ENCODE assay signal across 14 cellular contexts in the genomic region with DNA sequence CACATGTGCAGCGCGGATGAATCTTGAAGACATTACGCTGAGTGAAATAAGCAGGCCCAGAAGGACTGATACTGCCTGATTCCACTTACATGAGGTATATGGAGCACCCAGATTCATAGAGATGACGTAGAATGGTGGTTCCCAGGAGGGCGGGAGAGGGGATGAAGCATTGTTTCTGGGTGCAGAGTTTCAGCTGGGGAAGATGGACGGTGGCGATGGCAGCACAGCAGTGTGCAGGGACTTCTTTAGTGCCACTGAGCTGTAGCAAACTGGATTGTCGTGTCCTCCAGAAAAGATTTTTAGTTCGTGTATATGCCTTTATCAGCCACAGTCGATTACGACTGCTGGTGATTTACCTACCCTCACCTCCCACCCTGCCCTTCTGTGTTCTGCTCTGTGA. TPM values are rescaled to one million over a fixed set of nuclear protein-coding genes. Genes with fewer than 3 reads are reported as not detected.
DNase-seq lines count a peak whose midpoint lies in the region; ATAC-seq, FAIRE-seq and TF ChIP-seq lines count a peak whose summit lies in the region.
"Had no signal": no experiment of that assay in that cellular context is flagged by ENCODE, and none has a peak within 500 bp of the region (broad histone marks: within the 10 kb centered on the region; RNA-seq: fewer than 3 reads in every experiment).

No MANE protein-coding gene starts in this region.

- CTCF ChIA-PET in WTC11 (lab: Charles Lee) = interaction anchor here (2.1 kb wide), 1 partner anchor 31 kb away, joined by 8 read pairs; a partner anchor contains a TSS
- CTCF ChIA-PET in H1 (lab: Charles Lee; ENCODE audit: partially characterized antibody) = interaction anchor here (1.3 to 2.1 kb wide), 4 partner anchors 9 to 344 kb away, joined by 4 to 16 read pairs (median 4); a partner anchor contains a TSS

- H3K36me3 Mint-ChIP-seq in WTC11 = peaks cover 65% of the 10 kb centered on the region
- H3K36me3 Mint-ChIP-seq in T-helper 2 cell treated with Interferon-gamma antibody and Interleukin-4, amounts not matched to agents 5 μg/mL and 100 μg/mL, for 36 hours (ENCODE audit: low read depth) = peaks cover 35% of the 10 kb centered on the region

- H2AK5ac ChIP-seq in H1 (ENCODE audit: low read depth, low read length) (no peak overlapping the region), neuronal stem cell (ENCODE audit: low read depth, low read length) (no peak overlapping the region)

- no peak for ATAC-seq in WTC11

- H3K14ac ChIP-seq in H1 (ENCODE audit: insufficient read length) (no peak overlapping the region), neuronal stem cell (ENCODE audit: low read length) (no peak overlapping the region)

- H3K79me1 ChIP-seq in H1 (ENCODE audit: low read depth, low read length) = no peaks in the 10 kb centered on the region
- no peaks in the 10 kb centered on the region for H3K79me1 ChIP-seq in neuronal stem cell (ENCODE audit: low read depth, low read length)

- no peak overlapping the region for H2BK12ac ChIP-seq in H1 (ENCODE audit: low read depth, low read length)
- no peak overlapping the region for H2BK12ac ChIP-seq in neuronal stem cell (ENCODE audit: low read length)

- FAIRE-seq in GM12891 (lab: Jason Lieb, UNC) = peak; percentile 38
- FAIRE-seq in H1 (lab: Jason Lieb, UNC) = no peak
- no peak for FAIRE-seq in RCC 7860 (lab: Jason Lieb, UNC)
- FAIRE-seq: H54 had no signal

- H4K8ac ChIP-seq in H1 (ENCODE audit: extremely low read depth, insufficient read depth, low read length) = no peak overlapping the region
- H4K8ac ChIP-seq in neuronal stem cell (ENCODE audit: low read depth, low read length) = no peak overlapping the region

- no peak for TF ChIP-seq EP300 in H1 (IDR thresholded peaks at IDR 0.05; ENCODE audit: borderline replicate concordance in 1 of 2, low read depth in 2 of 2, low read length in 2 of 2)

- H3K4me3 ChIP-seq in H1 (ENCODE audit: extremely low read depth in 1 of 4, insufficient read depth in 2 of 4, low read depth in 3 of 4, low read length in 4 of 4) = no peak overlapping the region
- no peak overlapping the region for H3K4me3 ChIP-seq in neuronal stem cell (ENCODE audit: low read length in 2 of 2)
- H3K4me3 ChIP-seq: BLaER1 treated with 17β-estradiol and CSF1 and Interleukin-3, amounts not matched to agents 10 nM and 100 nM had no signal

- H2BK20ac ChIP-seq in H1 (ENCODE audit: low read length) = no peak overlapping the region

- peak; percentile 59; the same call in 1 of the 2 replicates for TF ChIP-seq POLR2A in GM12891 (IDR thresholded peaks at IDR 0.05; ENCODE audit: low read depth, low read length)
- TF ChIP-seq POLR2A in H1 (IDR thresholded peaks at IDR 0.05; ENCODE audit: control extremely low read depth in 1 of 2, low read depth in 2 of 2, low read length in 2 of 2) = peak in 1 of 2 experiments; percentile 65; a peak in 1 of 3 replicates

- no peak overlapping the region for H2BK120ac ChIP-seq in H1 (replicated peaks; ENCODE audit: low read depth, low read length)
- no peak overlapping the region for H2BK120ac ChIP-seq in neuronal stem cell (ENCODE audit: low read depth, low read length)

- WGBS in H1 (ENCODE audit: extremely low coverage in 1 of 2, insufficient coverage in 1 of 2, insufficient read length in 1 of 2, insufficient replicate concordance in 2 of 2, low coverage in 1 of 2, low lambda C conversion rate in 2 of 2, missing lambda C conversion rate in 1 of 2), 2 experiments = 92% methylated on average over 11 of the region's 11 CpGs; no CpG with 5 or more reads in 1 of the 2 experiments
- no CpG with 5 or more reads among the region's 11 CpGs for WGBS in neuronal stem cell (ENCODE audit: extremely low coverage in 2 of 2, insufficient read length in 2 of 2, insufficient replicate concordance in 1 of 2), 2 donors

- H3K4me3 Mint-ChIP-seq in WTC11 = no peak overlapping the region
- no peak overlapping the region for H3K4me3 Mint-ChIP-seq in T-helper 2 cell treated with Interferon-gamma antibody and Interleukin-4, amounts not matched to agents 5 μg/mL and 100 μg/mL, for 36 hours
- H3K4me3 Mint-ChIP-seq: CD4-positive, CD25-positive, alpha-beta regulatory T cell had no signal

- no peaks in the 10 kb centered on the region for H4K20me1 ChIP-seq in H1 (replicated peaks in 1 of 2; ENCODE audit: control insufficient read depth in 1 of 2, insufficient read depth in 2 of 2, low read length in 2 of 2)

- no peak overlapping the region for H3K9ac ChIP-seq in H1 (replicated peaks in 1 of 4; ENCODE audit: extremely low read depth in 1 of 4, low read depth in 3 of 4, low read length in 3 of 4)
- no peak overlapping the region for H3K9ac ChIP-seq in neuronal stem cell (ENCODE audit: low read depth, low read length, poor library complexity)
- H3K9ac ChIP-seq: BLaER1 treated with 17β-estradiol and CSF1 and Interleukin-3, amounts not matched to agents 10 nM and 100 nM had no signal

- H2AFZ ChIP-seq in H1 (ENCODE audit: low read length) (no peak overlapping the region), neuronal stem cell (ENCODE audit: low read length) (no peak overlapping the region)

- no peak overlapping the region for H3K4ac ChIP-seq in H1 (replicated peaks; ENCODE audit: insufficient read length, low read depth, low read length)
- H3K4ac ChIP-seq in neuronal stem cell (ENCODE audit: low read length) = no peak overlapping the region

- no peak overlapping the region for H3K27ac ChIP-seq in H1 (ENCODE audit: low read depth, low read length)
- H3K27ac ChIP-seq in neuronal stem cell (replicated peaks; ENCODE audit: low read length) = no peak overlapping the region
- H3K27ac ChIP-seq: BLaER1 treated with 17β-estradiol and CSF1 and Interleukin-3, amounts not matched to agents 10 nM and 100 nM had no signal

- DNase-seq in GM12891 (ENCODE audit: insufficient read length, low spot score) (no peak), WTC11 (ENCODE audit: low spot score) (no peak), H1 (ENCODE audit: low read depth in 1 of 2, low spot score in 2 of 2) (no peak), neuronal stem cell (ENCODE audit: low spot score) (no peak), RPMI8226 (no peak), RCC 7860 (ENCODE audit: low spot score) (no peak)
- no peak for DNase-seq in T-helper 2 cell treated with Interferon-gamma antibody and Interleukin-4, amounts not matched to agents 5 μg/mL and 100 μg/mL, for 36 hours (ENCODE audit: low spot score)
- DNase-seq: ACHN; CD4-positive, CD25-positive, alpha-beta regulatory T cell; DMS 273 treated with DMSO at 0.1 percent for 48 hours; IMR-90; KG1 had no signal

- no peaks in the 10 kb centered on the region for H3K23me2 ChIP-seq in H1 (ENCODE audit: low read depth, low read length)

- H3K36me3 ChIP-seq in H1 (ENCODE audit: control insufficient read depth in 2 of 4, insufficient read depth in 4 of 4, low read length in 3 of 4) (peaks cover 12 to 57% (median 46%) of the 10 kb centered on the region in 4 experiments), neuronal stem cell (replicated peaks in 1 of 2; ENCODE audit: control insufficient read depth in 2 of 2, insufficient read depth in 2 of 2, low read length in 2 of 2) (peaks cover 19 to 61% of the 10 kb centered on the region in 2 donors)

- POLR2A ChIA-PET in WTC11 (lab: Charles Lee) (no interaction called here), H1 (lab: Charles Lee; ENCODE audit: partially characterized antibody) (interaction anchor here (1.5 to 2.1 kb wide), 3 partner anchors 10 to 24 kb away, joined by 4 to 7 read pairs (median 6); no protein-coding TSS in a partner anchor)

- H3K9me3 Mint-ChIP-seq in WTC11 = no peaks in the 10 kb centered on the region
- no peaks in the 10 kb centered on the region for H3K9me3 Mint-ChIP-seq in T-helper 2 cell treated with Interferon-gamma antibody and Interleukin-4, amounts not matched to agents 5 μg/mL and 100 μg/mL, for 36 hours

- H3K4me1 ChIP-seq in H1 (replicated peaks in 1 of 4; ENCODE audit: control insufficient read depth in 3 of 4, insufficient read depth in 4 of 4, low read length in 3 of 4) = peaks cover 0 to 2% (median 0%) of the 10 kb centered on the region in 4 experiments; a peak in 1 of 7 replicates
- no peaks in the 10 kb centered on the region for H3K4me1 ChIP-seq in neuronal stem cell (ENCODE audit: control insufficient read depth in 2 of 2, insufficient read depth in 1 of 2, low read depth in 1 of 2, low read length in 2 of 2)
- H3K4me1 ChIP-seq: BLaER1 treated with 17β-estradiol and CSF1 and Interleukin-3, amounts not matched to agents 10 nM and 100 nM had no signal

- H3K9me3 ChIP-seq in H1 (ENCODE audit: insufficient read depth in 2 of 2, low read depth in 1 of 2, low read length in 1 of 2) (no peaks in the 10 kb centered on the region), neuronal stem cell (replicated peaks in 1 of 2; ENCODE audit: control insufficient read depth in 2 of 2, insufficient read depth in 1 of 2, low read depth in 1 of 2, low read length in 2 of 2) (no peaks in the 10 kb centered on the region)
- H3K9me3 ChIP-seq: BLaER1 treated with 17β-estradiol and CSF1 and Interleukin-3, amounts not matched to agents 10 nM and 100 nM had no signal

- peak overlapping the region; percentile 50 for H3K27ac Mint-ChIP-seq in WTC11
- H3K27ac Mint-ChIP-seq in T-helper 2 cell treated with Interferon-gamma antibody and Interleukin-4, amounts not matched to agents 5 μg/mL and 100 μg/mL, for 36 hours = no peak overlapping the region

- no peak overlapping the region for H2BK15ac ChIP-seq in H1 (ENCODE audit: low read length)
- no peak overlapping the region for H2BK15ac ChIP-seq in neuronal stem cell (ENCODE audit: low read length)

- H3K23ac ChIP-seq in H1 (ENCODE audit: insufficient read length) (no peak overlapping the region), neuronal stem cell (ENCODE audit: low read depth, low read length, poor library complexity) (peak overlapping the region; percentile 2)

- no peak for TF ChIP-seq RAD21 in H1 (IDR thresholded peaks at IDR 0.05 in 1 of 2, conservative IDR thresholded peaks at IDR 0.05 in 1 of 2; ENCODE audit: low read depth in 2 of 2, low read length in 2 of 2)

- H3K79me2 ChIP-seq in H1 (ENCODE audit: control insufficient read depth in 1 of 2, insufficient read depth in 2 of 2, low read length in 2 of 2) = no peaks in the 10 kb centered on the region

- peaks cover 23% of the 10 kb centered on the region for H3K4me1 Mint-ChIP-seq in WTC11
- no peaks in the 10 kb centered on the region for H3K4me1 Mint-ChIP-seq in T-helper 2 cell treated with Interferon-gamma antibody and Interleukin-4, amounts not matched to agents 5 μg/mL and 100 μg/mL, for 36 hours (ENCODE audit: low read depth)
- H3K4me1 Mint-ChIP-seq: CD4-positive, CD25-positive, alpha-beta regulatory T cell had no signal

- no peak overlapping the region for H4K5ac ChIP-seq in H1 (ENCODE audit: insufficient read length, low read depth, low read length)

- no peak overlapping the region for H3K56ac ChIP-seq in H1 (replicated peaks; ENCODE audit: insufficient read length, low read depth, low read length)

- TF ChIP-seq CTCF in WTC11 (IDR thresholded peaks at IDR 0.05) (no peak), H1 (IDR thresholded peaks at IDR 0.05; ENCODE audit: control extremely low read depth in 1 of 3, insufficient read depth in 1 of 3, low read depth in 1 of 3, low read length in 3 of 3) (no peak)

- H3K27me3 ChIP-seq in H1 (replicated peaks in 1 of 4; ENCODE audit: control insufficient read depth in 3 of 4, extremely low read depth in 1 of 4, insufficient read depth in 3 of 4, low read length in 3 of 4) (no peaks in the 10 kb centered on the region), neuronal stem cell (ENCODE audit: control insufficient read depth in 3 of 3, insufficient read depth in 3 of 3, low read depth in 1 of 3, low read length in 3 of 3) (no peaks in the 10 kb centered on the region)
- H3K27me3 ChIP-seq: BLaER1 treated with 17β-estradiol and CSF1 and Interleukin-3, amounts not matched to agents 10 nM and 100 nM had no signal

- H3K4me2 ChIP-seq in H1 (ENCODE audit: insufficient read depth in 1 of 2, low read depth in 2 of 2, low read length in 2 of 2) (no peak overlapping the region), neuronal stem cell (ENCODE audit: insufficient read depth, low read length, poor library complexity, severe bottlenecking) (no peak overlapping the region)
- H3K4me2 ChIP-seq: BLaER1 treated with 17β-estradiol and CSF1 and Interleukin-3, amounts not matched to agents 10 nM and 100 nM had no signal

- no peak overlapping the region for H2BK5ac ChIP-seq in H1 (ENCODE audit: low read depth, low read length)
- H2BK5ac ChIP-seq in neuronal stem cell (ENCODE audit: low read length) = no peak overlapping the region

- no peaks in the 10 kb centered on the region for H3K27me3 Mint-ChIP-seq in WTC11 (ENCODE audit: low read depth)
- H3K27me3 Mint-ChIP-seq in T-helper 2 cell treated with Interferon-gamma antibody and Interleukin-4, amounts not matched to agents 5 μg/mL and 100 μg/mL, for 36 hours (ENCODE audit: low read depth) = no peaks in the 10 kb centered on the region
- H3K27me3 Mint-ChIP-seq: CD4-positive, CD25-positive, alpha-beta regulatory T cell had no signal

- H4K91ac ChIP-seq in H1 (replicated peaks; ENCODE audit: insufficient read length, low read length) (no peak overlapping the region), neuronal stem cell (ENCODE audit: low read depth, low read length, poor library complexity) (no peak overlapping the region)

- H3K18ac ChIP-seq in H1 (ENCODE audit: extremely low read depth, low read length) (no peak overlapping the region), neuronal stem cell (ENCODE audit: low read length) (no peak overlapping the region)

RNA-seq across cellular contexts. Expression of a gene that starts 30.5 kb away (rescaled TPM):
- 8.6 TPM for polyA plus RNA-seq in GM12891 (2012; ENCODE audit: low read depth, missing spikeins)
- total RNA-seq in WTC11 (2021) = 56.1 to 69.3 TPM (median 58.1 TPM) in 3 replicates
- total RNA-seq in H1 (2021; fragmentation: NEBNext Ultra II Directional; extraction: Animal tissue kit (Norgen Biotek cat#: 25700)) = 42.1 and 45.9 TPM in 2 replicates
- 11.6 and 19.7 TPM in 2 replicates for polyA plus RNA-seq in H1 (2011; rRNA removed)
- 25.6 TPM for polyA plus RNA-seq in H1 (2011; cell fraction: cytosol; rRNA removed)
- polyA plus RNA-seq in H1 (2011; cell fraction: nucleus; rRNA removed) = 14.5 TPM
- 26.6 to 45.7 TPM (median 29.0 TPM) in 4 replicates for polyA plus RNA-seq in H1 (2012, experiment 1 of 2)
- 12.6 TPM for polyA plus RNA-seq in H1 (2012, experiment 2 of 2)
- polyA plus RNA-seq in H1 (2013, experiment 1 of 2) = 41.6 TPM
- polyA plus RNA-seq in H1 (2013, experiment 2 of 2) = 35.7 TPM
- 14.5 and 18.1 TPM in 2 replicates for polyA minus RNA-seq in H1 (2011; rRNA and poly(A)+ RNA removed)
- polyA minus RNA-seq in H1 (2011; cell fraction: cytosol; rRNA and poly(A)+ RNA removed) = 22.2 TPM
- polyA minus RNA-seq in H1 (2011; cell fraction: nucleus; rRNA and poly(A)+ RNA removed) = 37.2 TPM
- 28.5 TPM for polyA plus RNA-seq in neuronal stem cell (2013, experiment 1 of 2)
- polyA plus RNA-seq in neuronal stem cell (2013, experiment 2 of 2) = 28.9 TPM
